ENCODE assay signal across 14 cellular contexts in the genomic region with DNA sequence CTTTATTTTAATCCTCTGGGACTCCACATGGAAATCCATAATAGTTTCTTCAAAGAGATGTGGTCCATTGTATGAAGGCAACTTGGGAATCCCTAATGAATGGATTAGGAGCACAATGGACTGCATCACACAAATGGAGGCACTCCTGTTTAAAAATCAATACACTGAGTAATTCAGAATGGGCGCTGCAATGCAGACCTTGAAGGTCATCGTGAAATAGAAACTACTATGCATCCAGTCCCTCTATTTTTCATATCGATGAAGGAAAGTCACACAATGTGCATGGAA.
"Had no signal": no experiment of that assay in that cellular context is flagged by ENCODE, and none has a peak within 500 bp of the region (broad histone marks: within the 10 kb centered on the region; RNA-seq: fewer than 3 reads in every experiment).

No MANE protein-coding gene starts in this region.

- H3K4me3 ChIP-seq: cardiac muscle cell, gastrocnemius medialis, skin epidermis, thoracic aorta had no signal

- H3K27ac ChIP-seq: cardiac muscle cell, gastrocnemius medialis, thoracic aorta, VCaP had no signal

- H3K9me3 ChIP-seq: gastrocnemius medialis, thoracic aorta had no signal

- DNase-seq: activated CD4-positive, alpha-beta T cell treated with anti-CD3 and anti-CD28 coated beads for 4 hours; activated CD8-positive, alpha-beta memory T cell treated with anti-CD3 and anti-CD28 coated beads, Interleukin-2, amount 50 U/mL, for 48 hours; activated CD8-positive, alpha-beta T cell treated with anti-CD3 and anti-CD28 coated beads, Interleukin-2, amount 10 ng/mL, durations not matched to agents 7 days and 5 days; activated naive CD8-positive, alpha-beta T cell treated with anti-CD3 and anti-CD28 coated beads, Interleukin-2, amount 10 ng/mL, durations not matched to agents 7 days and 5 days; aorta; effector CD4-positive, alpha-beta T cell; gastrocnemius medialis; stimulated activated CD4-positive, alpha-beta T cell treated with anti-CD3 and anti-CD28 coated beads, Interleukin-4, amount 100 ng/mL, for 4 hours; stimulated activated naive CD8-positive, alpha-beta T cell treated with anti-CD3 and anti-CD28 coated beads, Interleukin-15, amount 100 ng/mL, for 72 hours had no signal

- H3K4me3 Mint-ChIP-seq: activated CD8-positive, alpha-beta T cell treated with anti-CD3 and anti-CD28 coated beads, Interleukin-2, amount 10 ng/mL, durations not matched to agents 7 days and 5 days; activated naive CD8-positive, alpha-beta T cell treated with anti-CD3 and anti-CD28 coated beads, Interleukin-2, amount 10 ng/mL, durations not matched to agents 7 days and 5 days; stimulated activated naive CD8-positive, alpha-beta T cell treated with anti-CD3 and anti-CD28 coated beads, Interleukin-15, amount 100 ng/mL, for 72 hours had no signal

- H3K36me3 ChIP-seq: cardiac muscle cell, gastrocnemius medialis, thoracic aorta had no signal

- H3K36me3 Mint-ChIP-seq: activated naive CD8-positive, alpha-beta T cell treated with anti-CD3 and anti-CD28 coated beads, Interleukin-2, amount 10 ng/mL, durations not matched to agents 7 days and 5 days had no signal

- H3K9me3 Mint-ChIP-seq: activated naive CD8-positive, alpha-beta T cell treated with anti-CD3 and anti-CD28 coated beads, Interleukin-2, amount 10 ng/mL, durations not matched to agents 7 days and 5 days; stimulated activated naive CD8-positive, alpha-beta T cell treated with anti-CD3 and anti-CD28 coated beads, Interleukin-15, amount 100 ng/mL, for 72 hours had no signal

- H3K27me3 ChIP-seq: cardiac muscle cell, gastrocnemius medialis had no signal

- H3K27me3 Mint-ChIP-seq: activated naive CD8-positive, alpha-beta T cell treated with anti-CD3 and anti-CD28 coated beads, Interleukin-2, amount 10 ng/mL, durations not matched to agents 7 days and 5 days; stimulated activated naive CD8-positive, alpha-beta T cell treated with anti-CD3 and anti-CD28 coated beads, Interleukin-15, amount 100 ng/mL, for 72 hours had no signal

- ATAC-seq: activated CD8-positive, alpha-beta T cell treated with anti-CD3 and anti-CD28 coated beads, Interleukin-2, amount 10 ng/mL, durations not matched to agents 7 days and 5 days; gastrocnemius medialis; left lobe of liver; stimulated activated naive CD8-positive, alpha-beta T cell treated with anti-CD3 and anti-CD28 coated beads, Interleukin-15, amount 100 ng/mL, for 72 hours had no signal

- H3K27ac Mint-ChIP-seq: activated CD8-positive, alpha-beta T cell treated with anti-CD3 and anti-CD28 coated beads, Interleukin-2, amount 10 ng/mL, durations not matched to agents 7 days and 5 days; activated naive CD8-positive, alpha-beta T cell treated with anti-CD3 and anti-CD28 coated beads, Interleukin-2, amount 10 ng/mL, durations not matched to agents 7 days and 5 days had no signal
